Comparison of ENCODE assay signal across 8 cellular contexts in the genomic region with DNA sequence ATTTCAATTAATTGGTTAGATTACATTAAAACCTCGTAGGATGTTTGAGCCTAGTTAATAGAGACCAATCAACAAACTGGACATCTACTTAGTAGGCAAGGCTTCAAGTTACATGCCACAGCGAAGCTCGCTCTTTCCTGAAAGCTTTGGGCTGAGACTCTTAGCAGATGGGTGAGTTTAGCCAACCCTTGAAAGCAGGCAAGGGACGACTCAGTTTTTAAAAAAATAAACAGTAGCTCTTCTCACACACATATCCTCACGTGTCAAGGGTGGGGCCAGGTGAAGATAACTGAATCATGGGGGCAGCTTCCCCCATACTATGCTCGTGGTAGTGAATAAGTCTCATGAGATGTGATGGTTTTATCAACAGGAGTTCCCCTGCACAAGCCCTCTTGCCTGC. TPM values are rescaled to one million over a fixed set of nuclear protein-coding genes. Genes with fewer than 3 reads are reported as not detected.
DNase-seq lines count a peak whose midpoint lies in the region; TF ChIP-seq lines count a peak whose summit lies in the region.

No MANE protein-coding gene starts in this region.

- H3F3A ChIP-seq in OCI-LY1 (ENCODE audit: insufficient read depth, low read length), result peaks cover 20% of the 10 kb centered on the region; the same call in 1 of the 2 replicates

- no peaks in the 10 kb centered on the region; the same call in 1 of the 2 replicates for H3K79me2 ChIP-seq in OCI-LY1 (ENCODE audit: insufficient read depth, low read length)

- no peak overlapping the region for H2AFZ ChIP-seq in OCI-LY1 (ENCODE audit: low read length)

- H3K36me3 ChIP-seq in ES-I3 (ENCODE audit: insufficient read depth, low read length), result no peaks in the 10 kb centered on the region
- H3K36me3 ChIP-seq in OCI-LY1 (ENCODE audit: insufficient read depth, low read length), result peaks cover 47% of the 10 kb centered on the region
- H3K36me3 ChIP-seq in effector memory CD4-positive, alpha-beta T cell (ENCODE audit: control insufficient read depth, insufficient read depth, low read length), result no peaks in the 10 kb centered on the region
- H3K36me3 ChIP-seq in ovary, result no peaks in the 10 kb centered on the region
- H3K36me3 ChIP-seq in tibial nerve, result no peaks in the 10 kb centered on the region

- peak overlapping the region; percentile 82 for H3K4me3 ChIP-seq in OCI-LY1 (ENCODE audit: low read depth, low read length, poor library complexity, severe bottlenecking)
- peak overlapping the region; percentile 75 for H3K4me3 ChIP-seq in effector memory CD4-positive, alpha-beta T cell (ENCODE audit: insufficient read depth, low read depth, low read length, poor library complexity, severe bottlenecking)
- H3K4me3 ChIP-seq in ovary, result peak overlapping the region; percentile 60
- H3K4me3 ChIP-seq in tibial nerve, result peak overlapping the region in 2 of 4 donors; percentile 63 to 64

- peak overlapping the region; percentile 98 for H3K4me2 ChIP-seq in OCI-LY1 (ENCODE audit: low read length)

- no peaks in the 10 kb centered on the region for H4K20me1 ChIP-seq in OCI-LY1 (ENCODE audit: insufficient read depth, low read length)

- no peaks in the 10 kb centered on the region for H3K4me1 ChIP-seq in ES-I3 (ENCODE audit: insufficient read depth, low read length)
- H3K4me1 ChIP-seq in OCI-LY1 (ENCODE audit: insufficient read depth, low read length, severe bottlenecking), result peaks cover 20% of the 10 kb centered on the region
- peaks cover 10% of the 10 kb centered on the region for H3K4me1 ChIP-seq in effector memory CD4-positive, alpha-beta T cell (ENCODE audit: control insufficient read depth, insufficient read depth, low read length, poor library complexity, severe bottlenecking)
- peaks cover 3% of the 10 kb centered on the region for H3K4me1 ChIP-seq in ovary (ENCODE audit: insufficient read depth)
- peaks cover 0 to 21% (median 6%) of the 10 kb centered on the region in 4 donors for H3K4me1 ChIP-seq in tibial nerve

- H3K27me3 ChIP-seq in OCI-LY1 (ENCODE audit: insufficient read depth, low read length) (no peaks in the 10 kb centered on the region), ovary (no peaks in the 10 kb centered on the region), tibial nerve (no peaks in the 10 kb centered on the region)
- no peaks in the 10 kb centered on the region for H3K27me3 ChIP-seq in effector memory CD4-positive, alpha-beta T cell (replicated peaks; ENCODE audit: control insufficient read depth, insufficient read depth, low read length, poor library complexity, severe bottlenecking)

- H3K9me2 ChIP-seq in OCI-LY1 (ENCODE audit: low read depth, low read length), result no peaks in the 10 kb centered on the region

- TF ChIP-seq EP300 in ovary (IDR thresholded peaks at IDR 0.05) (no peak), tibial nerve (IDR thresholded peaks at IDR 0.05) (no peak)

- H3K9me3 ChIP-seq in ES-I3 (ENCODE audit: control insufficient read depth, insufficient read depth, low read length), result no peaks in the 10 kb centered on the region; the same call in 1 of the 2 replicates
- H3K9me3 ChIP-seq in OCI-LY1 (ENCODE audit: low read length), result peaks cover 9% of the 10 kb centered on the region
- no peaks in the 10 kb centered on the region for H3K9me3 ChIP-seq in effector memory CD4-positive, alpha-beta T cell (ENCODE audit: control insufficient read depth, low read length)
- no peaks in the 10 kb centered on the region for H3K9me3 ChIP-seq in ovary
- no peaks in the 10 kb centered on the region for H3K9me3 ChIP-seq in tibial nerve

- H3K27ac ChIP-seq in OCI-LY1 (ENCODE audit: low read depth, low read length, poor library complexity, severe bottlenecking) (no peak overlapping the region), ovary (no peak overlapping the region), tibial nerve (no peak overlapping the region)
- no peak overlapping the region for H3K27ac ChIP-seq in effector memory CD4-positive, alpha-beta T cell (ENCODE audit: insufficient read depth, low read length, poor library complexity, severe bottlenecking)

- no peak for TF ChIP-seq CTCF in OCI-LY1 (IDR thresholded peaks at IDR 0.05; ENCODE audit: low read length)
- no peak for TF ChIP-seq CTCF in ovary (IDR thresholded peaks at IDR 0.05)
- TF ChIP-seq CTCF in tibial nerve (IDR thresholded peaks at IDR 0.05), result no peak

- no peak for DNase-seq in effector memory CD4-positive, alpha-beta T cell
- DNase-seq in ovary (no peak), midbrain (lab: John Stamatoyannopoulos, UW) (no peak), COLO668 (lab: John Stamatoyannopoulos, UW; ENCODE audit: unreplicated experiment) (no peak), tibial nerve (ENCODE audit: low spot score in 2 of 2) (no peak), KG1 (lab: John Stamatoyannopoulos, UW) (no peak)

- H3K9ac ChIP-seq in ES-I3 (ENCODE audit: low read depth, low read length) (peak overlapping the region; percentile 80; the same call in 1 of the 2 replicates), OCI-LY1 (ENCODE audit: low read length) (peak overlapping the region; percentile 66; the same call in 1 of the 2 replicates)

- TF ChIP-seq POLR2A in ovary (IDR thresholded peaks at IDR 0.05) (no peak), tibial nerve (IDR thresholded peaks at IDR 0.05) (no peak)

- intact Hi-C loops in ovary (cut with DNase I), result no loop called here

- WGBS in ovary, 3 donors, result 23 to 27% (median 23%) methylated on average over 6 of the region's 6 CpGs
- 24 to 27% methylated on average over 6 of the region's 6 CpGs for WGBS in tibial nerve, 2 donors

RNA-seq across cellular contexts. Expression of gene MTFR2, which starts 0.8 kb away (rescaled TPM):
- total RNA-seq in ovary (under 1 TPM in 4 of 7 donors, not detected in 3; 0.25 to 0.60 (median 0.43) TPM), tibial nerve (1 to 10 TPM in 1 of 4 donors, under 1 TPM in 2, not detected in 1; 0.30 to 4.7 (median 0.84) TPM)
- under 1 TPM; 0.35 to 0.75 TPM for polyA plus RNA-seq in ovary

RNA-seq across cellular contexts. Expression of gene BCLAF1, which starts 40.3 kb away (rescaled TPM):
- total RNA-seq in ovary, result 100 to 1,000 TPM; 108 to 184 (median 168) TPM
- polyA plus RNA-seq in ovary, result 100 to 1,000 TPM in 1 of 2 donors, 10 to 100 TPM in 1; 41.0 to 113 TPM
- 100 to 1,000 TPM; 108 to 252 (median 151) TPM for total RNA-seq in tibial nerve
